Comparison of ENCODE assay signal across 17 cellular contexts in genomic region chr6:150126641-150127291, GRCh38. TPM values are rescaled to one million over a fixed set of nuclear protein-coding genes. Genes with fewer than 3 reads are reported as not detected.
DNase-seq lines count a peak whose midpoint lies in the region; ATAC-seq, FAIRE-seq and TF ChIP-seq lines count a peak whose summit lies in the region.
"Had no signal": no experiment of that assay in that cellular context is flagged by ENCODE, and none has a peak within 500 bp of the region (broad histone marks: within the 10 kb centered on the region; RNA-seq: fewer than 3 reads in every experiment).

No MANE protein-coding gene starts in this region.

- H3K9me3 Mint-ChIP-seq in WTC11 = no peaks in the 10 kb centered on the region
- H3K9me3 Mint-ChIP-seq: CD8-positive, alpha-beta T cell; GM23338; IgD-negative memory B cell had no signal

- H3K4me1 ChIP-seq in keratinocyte (ENCODE audit: control insufficient read depth, extremely low read depth, insufficient read depth, low read length) (peaks cover 2% of the 10 kb centered on the region), body of pancreas (no peaks in the 10 kb centered on the region)
- H3K4me1 ChIP-seq: HAP-1 had no signal

- no peak for TF ChIP-seq CTCF in WTC11 (IDR thresholded peaks at IDR 0.05)
- no peak for TF ChIP-seq CTCF in keratinocyte (optimal IDR thresholded peaks at IDR 0.05 in 1 of 3, IDR thresholded peaks at IDR 0.05 in 1 of 3, conservative IDR thresholded peaks at IDR 0.05 in 1 of 3; ENCODE audit: extremely low read depth in 1 of 3, insufficient read depth in 2 of 3, low read length in 3 of 3)
- TF ChIP-seq CTCF in body of pancreas (IDR thresholded peaks at IDR 0.05) = no peak

- DNase-seq in DMS53 (lab: John Stamatoyannopoulos, UW) (peak; percentile 44), DMS53 treated with DMSO at 0.1 percent for 48 hours (lab: John Stamatoyannopoulos, UW; ENCODE audit: unreplicated experiment) (no peak), WTC11 (ENCODE audit: low spot score) (no peak), keratinocyte (ENCODE audit: low read depth, low spot score) (no peak), posterior vena cava (ENCODE audit: low spot score) (no peak), body of pancreas (no peak)
- DNase-seq: CD8-positive, alpha-beta T cell; COR-L47; DMS153 had no signal

- H3K27me3 ChIP-seq in keratinocyte (ENCODE audit: control insufficient read depth, extremely low read depth, insufficient read depth, low read length) (no peaks in the 10 kb centered on the region), body of pancreas (no peaks in the 10 kb centered on the region)

- CTCF ChIA-PET in WTC11 (lab: Charles Lee) = interaction anchor here (1.8 kb wide), 1 partner anchor 56 kb away, joined by 8 read pairs; no protein-coding TSS in a partner anchor

- H3K4me3 ChIP-seq in keratinocyte (ENCODE audit: control insufficient read depth in 2 of 3, extremely low read depth in 1 of 3, insufficient read depth in 2 of 3, low read depth in 1 of 3, low read length in 3 of 3) = no peak overlapping the region
- H3K4me3 ChIP-seq in body of pancreas = no peak overlapping the region
- H3K4me3 ChIP-seq: GM23338, HAP-1 had no signal

- no peak for TF ChIP-seq POLR2A in body of pancreas (IDR thresholded peaks at IDR 0.05)

- no peaks in the 10 kb centered on the region for H3K36me3 Mint-ChIP-seq in WTC11
- H3K36me3 Mint-ChIP-seq: CD14-positive monocyte; CD8-positive, alpha-beta T cell; IgD-negative memory B cell had no signal

- no peak overlapping the region for H3K9ac ChIP-seq in keratinocyte (ENCODE audit: control insufficient read depth, extremely low read depth, insufficient read depth, low read length)

- dilution Hi-C loops in keratinocyte (cut with MboI; ENCODE audit: extremely low pct_ligation_motif_present, low sequenced_read_pairs) = no loop called here

- no peak overlapping the region for H3K27ac Mint-ChIP-seq in WTC11
- H3K27ac Mint-ChIP-seq: CD14-positive monocyte; CD8-positive, alpha-beta T cell; GM23338 had no signal

- intact Hi-C loops in posterior vena cava (cut with DNase I) = no loop called here
- intact Hi-C loops in body of pancreas (cut with DNase I) = no loop called here

- H3K36me3 ChIP-seq in keratinocyte (ENCODE audit: control insufficient read depth in 2 of 2, extremely low read depth in 1 of 2, insufficient read depth in 2 of 2, low read length in 2 of 2) (no peaks in the 10 kb centered on the region), body of pancreas (replicated peaks in 1 of 2; ENCODE audit: insufficient read depth in 1 of 2, low read depth in 2 of 2) (no peaks in the 10 kb centered on the region)
- H3K36me3 ChIP-seq: HAP-1 had no signal

- H3K4me3 Mint-ChIP-seq in WTC11 = no peak overlapping the region
- H3K4me3 Mint-ChIP-seq: CD14-positive monocyte; CD8-positive, alpha-beta T cell; GM23338; IgD-negative memory B cell had no signal

- peaks cover 8% of the 10 kb centered on the region for H3K4me1 Mint-ChIP-seq in WTC11
- H3K4me1 Mint-ChIP-seq: CD14-positive monocyte had no signal

- no peaks in the 10 kb centered on the region for H3K9me3 ChIP-seq in keratinocyte (ENCODE audit: control insufficient read depth, low read depth, low read length)
- no peaks in the 10 kb centered on the region for H3K9me3 ChIP-seq in body of pancreas
- H3K9me3 ChIP-seq: HAP-1 had no signal

- H3K4me2 ChIP-seq in keratinocyte (ENCODE audit: control insufficient read depth, extremely low read depth, insufficient read depth, low read depth, low read length) = peak overlapping the region; percentile 18
- H3K4me2 ChIP-seq: GM23338 had no signal

- H2AFZ ChIP-seq in keratinocyte (ENCODE audit: control insufficient read depth, low read length) = peak overlapping the region; percentile 39
- H2AFZ ChIP-seq: GM23338 had no signal

- H4K20me1 ChIP-seq in keratinocyte (ENCODE audit: control insufficient read depth, extremely low read depth, insufficient read depth, low read length) = no peaks in the 10 kb centered on the region

- H3K79me2 ChIP-seq in keratinocyte (ENCODE audit: control insufficient read depth, insufficient read depth, low read length) = no peaks in the 10 kb centered on the region

- no peaks in the 10 kb centered on the region; the same call in 1 of the 2 replicates for H3K27me3 Mint-ChIP-seq in WTC11 (ENCODE audit: low read depth)

- ATAC-seq in WTC11 (peak; percentile 58; the same call in 1 of the 2 replicates), body of pancreas (no peak), esophagus mucosa (no peak)
- ATAC-seq: CD8-positive, alpha-beta T cell; GM23338 had no signal

- H3K27ac ChIP-seq in keratinocyte (ENCODE audit: control insufficient read depth, insufficient read depth, low read length) = no peak overlapping the region
- H3K27ac ChIP-seq in body of pancreas = no peak overlapping the region
- H3K27ac ChIP-seq: 22Rv1 had no signal

- no peak for FAIRE-seq in keratinocyte (lab: Jason Lieb, UNC)
- FAIRE-seq: D721Med, GM18507 had no signal

- POLR2A ChIA-PET in WTC11 (lab: Charles Lee) = no interaction called here

- 55 to 63% methylated on average over 12 to 13 of the region's 13 CpGs for WGBS in body of pancreas, 2 donors

- H3K9me1 ChIP-seq in keratinocyte (ENCODE audit: control insufficient read depth, extremely low read depth, insufficient read depth, low read length) = no peaks in the 10 kb centered on the region

TF ChIP-seq in WTC11, 78 proteins besides CTCF, POLR2A, EP300 and RAD21:
- no peak for TF ChIP-seq FOXP1 (CRISPR knock-in tag; IDR thresholded peaks at IDR 0.05; ENCODE audit: borderline replicate concordance)
- TF ChIP-seq NFE2L1 (CRISPR knock-in tag; IDR thresholded peaks at IDR 0.05) = no peak
- no peak for TF ChIP-seq MLX (CRISPR knock-in tag; IDR thresholded peaks at IDR 0.05)
- no peak for TF ChIP-seq IRF2 (CRISPR knock-in tag; IDR thresholded peaks at IDR 0.05; ENCODE audit: borderline replicate concordance, low read depth)

RNA-seq across cellular contexts. Expression of gene PPP1R14C, which starts 16.1 kb away (rescaled TPM):
- total RNA-seq in WTC11 (2021) = 0.66 to 1.1 TPM (median 0.80 TPM) in 3 replicates
- 35.4 to 50.6 TPM (median 43.7 TPM) in 3 replicates for polyA plus RNA-seq in keratinocyte
- 116 TPM for polyA plus RNA-seq in keratinocyte (2011; ENCODE audit: low read depth)
- 44.1 and 64.6 TPM in 2 replicates for polyA plus RNA-seq in keratinocyte (2011; cell fraction: cytosol; rRNA removed)
- polyA plus RNA-seq in keratinocyte (2011; cell fraction: nucleus; rRNA removed) = 28.6 and 39.7 TPM in 2 replicates
- 39.7 and 113 TPM in 2 replicates for polyA plus RNA-seq in keratinocyte (2012; ENCODE audit: low replicate concordance)
- 6.7 to 26.4 TPM (median 23.0 TPM) in 3 replicates for polyA minus RNA-seq in keratinocyte
- 26.1 TPM for polyA minus RNA-seq in keratinocyte (2011; cell fraction: cytosol; rRNA and poly(A)+ RNA removed)
- polyA minus RNA-seq in keratinocyte (2011; cell fraction: nucleus; rRNA and poly(A)+ RNA removed) = 12.0 and 20.9 TPM in 2 replicates
- 1 to 10 TPM in 1 of 2 donors, not detected in 1; 1.2 TPM for total RNA-seq in posterior vena cava
- under 1 TPM; 0.26 to 0.33 TPM for total RNA-seq in body of pancreas
- total RNA-seq in esophagus mucosa = 36.0 TPM
- total RNA-seq: CD8-positive, alpha-beta T cell had no signal
- polyA plus RNA-seq: CD14-positive monocyte, IgD-negative memory B cell had no signal

RNA-seq across cellular contexts. Expression of gene ULBP3, which starts 57.8 kb away (rescaled TPM):
- total RNA-seq in WTC11 (2021) = 4.0 to 6.0 TPM (median 5.6 TPM) in 3 replicates
- polyA plus RNA-seq in keratinocyte = 7.4 to 16.6 TPM (median 9.8 TPM) in 3 replicates
- polyA plus RNA-seq in keratinocyte (2011; ENCODE audit: low read depth) = 2.2 TPM
- 4.7 and 5.0 TPM in 2 replicates for polyA plus RNA-seq in keratinocyte (2011; cell fraction: cytosol; rRNA removed)
- 13.0 and 15.6 TPM in 2 replicates for polyA plus RNA-seq in keratinocyte (2011; cell fraction: nucleus; rRNA removed)
- 2.4 and 8.6 TPM in 2 replicates for polyA plus RNA-seq in keratinocyte (2012; ENCODE audit: low replicate concordance)
- 10.1 to 21.3 TPM (median 18.9 TPM) in 3 replicates for polyA minus RNA-seq in keratinocyte
- 12.5 TPM for polyA minus RNA-seq in keratinocyte (2011; cell fraction: cytosol; rRNA and poly(A)+ RNA removed)
- 11.2 and 11.3 TPM in 2 replicates for polyA minus RNA-seq in keratinocyte (2011; cell fraction: nucleus; rRNA and poly(A)+ RNA removed)
- total RNA-seq in posterior vena cava = 1 to 10 TPM in 1 of 2 donors, under 1 TPM in 1; 0.67 to 1.2 TPM
- total RNA-seq in body of pancreas = under 1 TPM in 1 of 2 donors, not detected in 1; 0.78 TPM
- total RNA-seq in esophagus mucosa = 3.8 TPM
- polyA plus RNA-seq: CD14-positive monocyte had no signal

Comparison
In these comparisons a context has a peak if more than half of its experiments do, and no peak if none do; other contexts are left out.
1. RNA of gene PPP1R14C, which starts 16.1 kb away (total RNA-seq): 36.0 TPM in esophagus mucosa (single experiment); 1.2 TPM in posterior vena cava, 0.66 to 1.1 TPM in WTC11 and 0.26 to 0.33 TPM in body of pancreas; every median in the first group is over 10 times any median in the second.